ENCODE assay signal across 31 cellular contexts in genomic region chr14:89391123-89391522, GRCh38. TPM values are rescaled to one million over a fixed set of nuclear protein-coding genes. Genes with fewer than 3 reads are reported as not detected.
DNase-seq lines count a peak whose midpoint lies in the region; ATAC-seq and TF ChIP-seq lines count a peak whose summit lies in the region.
"Had no signal": no experiment of that assay in that cellular context is flagged by ENCODE, and none has a peak within 500 bp of the region (broad histone marks: within the 10 kb centered on the region; RNA-seq: fewer than 3 reads in every experiment).

No MANE protein-coding gene starts in this region.

- CTCF ChIA-PET in PC-3 (lab: Charles Lee): no interaction called here
- CTCF ChIA-PET in naive thymus-derived CD4-positive, alpha-beta T cell (lab: Charles Lee): no interaction called here

- intact Hi-C loops in PC-3 (cut with micrococcal nuclease): no loop called here
- intact Hi-C loops in esophagus muscularis mucosa (cut with DNase I): no loop called here
- intact Hi-C loops in psoas muscle (cut with DNase I): no loop called here
- intact Hi-C loops in naive thymus-derived CD4-positive, alpha-beta T cell (cut with micrococcal nuclease): no loop called here

- peaks cover 4 to 20% (median 5%) of the 10 kb centered on the region in 5 donors for H3K36me3 Mint-ChIP-seq in naive thymus-derived CD4-positive, alpha-beta T cell
- H3K36me3 Mint-ChIP-seq: type B pancreatic cell had no signal

- H3K4me3 Mint-ChIP-seq in naive thymus-derived CD4-positive, alpha-beta T cell: no peak overlapping the region
- H3K4me3 Mint-ChIP-seq: activated B cell treated with CpG ODN at 0.5 μM for 24 hours; activated CD8-positive, alpha-beta memory T cell treated with anti-CD3 and anti-CD28 coated beads, Interleukin-2, amount 10 ng/mL, durations not matched to agents 7 days and 5 days; activated naive CD4-positive, alpha-beta T cell treated with anti-CD3 and anti-CD28 coated beads for 36 hours; dendritic cell treated with granulocyte-macrophage colony-stimulating factor and Interleukin-4, amounts not matched to agents 40 ng/mL and 50 ng/mL, for 4 days; endodermal cell; natural killer cell treated with Interleukin-12 subunit alpha and Interleukin-12 subunit beta and Interleukin-15 and Interleukin-18, amount 100 ng/mL, for 72 hours; type B pancreatic cell had no signal

- TF ChIP-seq POLR2A in esophagus muscularis mucosa (IDR thresholded peaks at IDR 0.05; ENCODE audit: low read depth): no peak

- H3K27me3 Mint-ChIP-seq in naive thymus-derived CD4-positive, alpha-beta T cell: no peaks in the 10 kb centered on the region
- H3K27me3 Mint-ChIP-seq: activated B cell treated with CpG ODN at 0.5 μM for 24 hours; activated CD8-positive, alpha-beta memory T cell treated with anti-CD3 and anti-CD28 coated beads, Interleukin-2, amount 10 ng/mL, durations not matched to agents 7 days and 5 days; dendritic cell treated with granulocyte-macrophage colony-stimulating factor and Interleukin-4, amounts not matched to agents 40 ng/mL and 50 ng/mL, for 4 days; natural killer cell treated with Interleukin-12 subunit alpha and Interleukin-12 subunit beta and Interleukin-15 and Interleukin-18, amount 100 ng/mL, for 72 hours; type B pancreatic cell had no signal

- H3K4me1 Mint-ChIP-seq in naive thymus-derived CD4-positive, alpha-beta T cell: peaks cover 28 to 92% (median 82%) of the 10 kb centered on the region in 7 donors

- no peaks in the 10 kb centered on the region for H4K20me1 ChIP-seq in PC-3 (ENCODE audit: low read length)

- TF ChIP-seq CTCF in PC-3 (conservative IDR thresholded peaks at IDR 0.05; ENCODE audit: low read depth, low read length): no peak
- no peak for TF ChIP-seq CTCF in esophagus muscularis mucosa (IDR thresholded peaks at IDR 0.05)
- no peak for TF ChIP-seq CTCF in psoas muscle (IDR thresholded peaks at IDR 0.05)

- no peak for TF ChIP-seq EP300 in esophagus muscularis mucosa (IDR thresholded peaks at IDR 0.05)

- no peaks in the 10 kb centered on the region for H3K79me2 ChIP-seq in PC-3 (ENCODE audit: low read length)

- no peaks in the 10 kb centered on the region for H3F3A ChIP-seq in PC-3 (ENCODE audit: low read length, unreplicated experiment)

- no peak for ATAC-seq in PC-3
- ATAC-seq in psoas muscle: peak; percentile 43 to 67 (median 54)
- no peak for ATAC-seq in HG03196 (IDR thresholded peaks at IDR 0.05; ENCODE audit: unreplicated experiment)
- ATAC-seq in HG03097 (IDR thresholded peaks at IDR 0.05; ENCODE audit: low FRiP score, unreplicated experiment): no peak
- no peak for ATAC-seq in naive thymus-derived CD4-positive, alpha-beta T cell
- no peak for ATAC-seq in GM21717 (IDR thresholded peaks at IDR 0.05; ENCODE audit: unreplicated experiment)
- ATAC-seq: activated CD8-positive, alpha-beta memory T cell treated with anti-CD3 and anti-CD28 coated beads, Interleukin-2, amount 10 ng/mL, durations not matched to agents 7 days and 5 days; natural killer cell treated with Interleukin-12 subunit alpha and Interleukin-12 subunit beta and Interleukin-15 and Interleukin-18, amount 100 ng/mL, for 72 hours had no signal

- BruUV-seq in PC-3 (replicated peaks; lab: Mats Ljungman, UMichigan): no TSS peak

- peaks cover 0 to 2% (median 0%) of the 10 kb centered on the region in 11 donors for H3K9me3 Mint-ChIP-seq in naive thymus-derived CD4-positive, alpha-beta T cell
- H3K9me3 Mint-ChIP-seq: activated B cell treated with CpG ODN at 0.5 μM for 24 hours; activated naive CD4-positive, alpha-beta T cell treated with anti-CD3 and anti-CD28 coated beads for 36 hours; endodermal cell; natural killer cell treated with Interleukin-12 subunit alpha and Interleukin-12 subunit beta and Interleukin-15 and Interleukin-18, amount 100 ng/mL, for 72 hours; type B pancreatic cell had no signal

- no peak overlapping the region for H2AFZ ChIP-seq in PC-3 (ENCODE audit: low read length)

- 84% methylated on average over 9 of the region's 9 CpGs for WGBS in esophagus muscularis mucosa
- 35 to 56% (median 40%) methylated on average over 9 of the region's 9 CpGs for WGBS in psoas muscle, 3 donors

- no peaks in the 10 kb centered on the region for H3K9me3 ChIP-seq in PC-3 (ENCODE audit: low read length)
- no peaks in the 10 kb centered on the region for H3K9me3 ChIP-seq in esophagus muscularis mucosa
- no peaks in the 10 kb centered on the region for H3K9me3 ChIP-seq in psoas muscle
- no peaks in the 10 kb centered on the region for H3K9me3 ChIP-seq in naive thymus-derived CD4-positive, alpha-beta T cell (ENCODE audit: control insufficient read depth in 2 of 3, low read length in 3 of 3)
- H3K9me3 ChIP-seq: BE2C, esophagus squamous epithelium, Peyer's patch, spleen had no signal

- H3K27ac ChIP-seq in PC-3 (ENCODE audit: low read length) (no peak overlapping the region), esophagus muscularis mucosa (replicated peaks in 1 of 4) (peak overlapping the region; percentile 52 to 70 (median 62)), psoas muscle (peak overlapping the region; percentile 51)
- no peak overlapping the region for H3K27ac ChIP-seq in naive thymus-derived CD4-positive, alpha-beta T cell (ENCODE audit: low read depth, low read length)
- H3K27ac ChIP-seq: Peyer's patch, spleen had no signal

- no peaks in the 10 kb centered on the region for H3K9me2 ChIP-seq in PC-3 (replicated peaks; ENCODE audit: low read length)

- no peak overlapping the region for H3K9ac ChIP-seq in PC-3 (ENCODE audit: low read length)

- H3K27ac Mint-ChIP-seq in naive thymus-derived CD4-positive, alpha-beta T cell: peak overlapping the region in 1 of 9 donors; percentile 31
- H3K27ac Mint-ChIP-seq: activated B cell treated with CpG ODN at 0.5 μM for 24 hours; activated CD8-positive, alpha-beta memory T cell treated with anti-CD3 and anti-CD28 coated beads, Interleukin-2, amount 10 ng/mL, durations not matched to agents 7 days and 5 days; activated naive CD4-positive, alpha-beta T cell treated with anti-CD3 and anti-CD28 coated beads for 36 hours; dendritic cell treated with granulocyte-macrophage colony-stimulating factor and Interleukin-4, amounts not matched to agents 40 ng/mL and 50 ng/mL, for 4 days; natural killer cell treated with Interleukin-12 subunit alpha and Interleukin-12 subunit beta and Interleukin-15 and Interleukin-18, amount 100 ng/mL, for 72 hours; type B pancreatic cell had no signal

- H3K4me1 ChIP-seq in PC-3 (ENCODE audit: insufficient read depth, low read length) (peaks cover 8% of the 10 kb centered on the region), esophagus muscularis mucosa (peaks cover 48 to 94% (median 90%) of the 10 kb centered on the region in 4 donors), psoas muscle (peaks cover 63% of the 10 kb centered on the region)
- H3K4me1 ChIP-seq in naive thymus-derived CD4-positive, alpha-beta T cell (ENCODE audit: control insufficient read depth in 2 of 2, insufficient read depth in 2 of 2, low read length in 2 of 2): peaks cover 0 to 9% of the 10 kb centered on the region in 2 donors

- DNase-seq in Daoy (ENCODE audit: low read depth) (peak; percentile 13), PC-3 (peak; percentile 43), esophagus muscularis mucosa (ENCODE audit: extremely low spot score) (no peak), psoas muscle (no peak)
- DNase-seq in naive thymus-derived CD4-positive, alpha-beta T cell: no peak
- DNase-seq: ACHN; activated B cell treated with CpG ODN at 0.5 μM for 24 hours; activated CD4-positive, alpha-beta T cell treated with anti-CD3 and anti-CD28 coated beads, Interleukin-2, amount 50 U/mL, for 1 hour; activated CD8-positive, alpha-beta memory T cell treated with anti-CD3 and anti-CD28 coated beads, Interleukin-2, amount 10 ng/mL, durations not matched to agents 7 days and 5 days; activated naive CD4-positive, alpha-beta T cell treated with anti-CD3 and anti-CD28 coated beads for 36 hours; activated T-cell treated with anti-CD3 and anti-CD28 coated beads, Interleukin-2, amount 50 U/mL, for 48 hours; amniotic stem cell; BE2C; DMS153; endodermal cell; esophagus squamous epithelium; GF-D8; GOT3; NCI-H1092 treated with DMSO at 0.1 percent for 48 hours; NCI-H187; NCI-H526; Peyer's patch; SIG-M5; spleen; T-helper 9 cell had no signal

- POLR2A ChIA-PET in PC-3 (lab: Charles Lee; ENCODE audit: unreplicated experiment): no interaction called here
- POLR2A ChIA-PET in naive thymus-derived CD4-positive, alpha-beta T cell (lab: Charles Lee): no interaction called here

- no peak overlapping the region for H3K4me2 ChIP-seq in PC-3 (ENCODE audit: low read length)

- no peaks in the 10 kb centered on the region for H3K27me3 ChIP-seq in PC-3 (ENCODE audit: low read length)
- H3K27me3 ChIP-seq in esophagus muscularis mucosa: no peaks in the 10 kb centered on the region
- H3K27me3 ChIP-seq in psoas muscle (ENCODE audit: insufficient read depth in 3 of 3, low read length in 2 of 3): no peaks in the 10 kb centered on the region
- H3K27me3 ChIP-seq in naive thymus-derived CD4-positive, alpha-beta T cell (ENCODE audit: control insufficient read depth in 2 of 2, insufficient read depth in 2 of 2, low read length in 2 of 2): no peaks in the 10 kb centered on the region
- H3K27me3 ChIP-seq: BE2C, esophagus squamous epithelium, Peyer's patch, spleen had no signal

- H3K36me3 ChIP-seq in PC-3 (ENCODE audit: low read depth, low read length): no peaks in the 10 kb centered on the region
- H3K36me3 ChIP-seq in esophagus muscularis mucosa: no peaks in the 10 kb centered on the region
- H3K36me3 ChIP-seq in psoas muscle (ENCODE audit: insufficient read depth in 1 of 2, low read depth in 1 of 2): no peaks in the 10 kb centered on the region
- H3K36me3 ChIP-seq in naive thymus-derived CD4-positive, alpha-beta T cell (ENCODE audit: control insufficient read depth in 2 of 3, insufficient read depth in 3 of 3, low read length in 3 of 3): no peaks in the 10 kb centered on the region
- H3K36me3 ChIP-seq: BE2C, Peyer's patch had no signal

- no peak overlapping the region for H3K4me3 ChIP-seq in PC-3 (ENCODE audit: low read length)
- H3K4me3 ChIP-seq in esophagus muscularis mucosa: no peak overlapping the region
- no peak overlapping the region for H3K4me3 ChIP-seq in psoas muscle
- no peak overlapping the region for H3K4me3 ChIP-seq in naive thymus-derived CD4-positive, alpha-beta T cell (ENCODE audit: low read length)
- H3K4me3 ChIP-seq: esophagus squamous epithelium, Peyer's patch, spleen had no signal

RNA-seq across cellular contexts. Expression of gene FOXN3, which starts 25.9 kb away (rescaled TPM):
- 17.7 and 34.4 TPM in 2 replicates for total RNA-seq in Daoy (2014; rRNA removed; shearing (Covaris generic))
- total RNA-seq in PC-3 (2014; rRNA removed) (13.2 and 13.3 TPM in 2 replicates), esophagus muscularis mucosa (100 to 1,000 TPM; 114 to 180 (median 145) TPM), psoas muscle (100 to 1,000 TPM in 2 of 4 donors, 10 to 100 TPM in 2; 73.6 to 123 (median 101) TPM)
- polyA plus RNA-seq in psoas muscle: 10 to 100 TPM; 10.1 to 47.3 (median 25.6) TPM
- total RNA-seq in naive thymus-derived CD4-positive, alpha-beta T cell: 100 to 1,000 TPM; 103 to 192 (median 149) TPM
- 100 to 1,000 TPM; 120 to 156 TPM for polyA plus RNA-seq in naive thymus-derived CD4-positive, alpha-beta T cell

Comparison
In these comparisons a context has a peak if more than half of its experiments do, and no peak if none do; other contexts are left out.
1. DNase-seq: peak in Daoy (single experiment) and PC-3 (single experiment); none in esophagus muscularis mucosa (single experiment), psoas muscle (0 of 2) and naive thymus-derived CD4-positive, alpha-beta T cell (0 of 9).
2. ATAC-seq: peak in psoas muscle (4 of 4); none in PC-3 (single experiment), HG03196 (single experiment), HG03097 (single experiment), naive thymus-derived CD4-positive, alpha-beta T cell (single experiment) and GM21717 (single experiment).
3. H3K27ac ChIP-seq: peak in esophagus muscularis mucosa (4 of 4) and psoas muscle (single experiment); none in PC-3 (single experiment) and naive thymus-derived CD4-positive, alpha-beta T cell (single experiment).